Comparison of ENCODE assay signal across 19 cellular contexts in the genomic region with DNA sequence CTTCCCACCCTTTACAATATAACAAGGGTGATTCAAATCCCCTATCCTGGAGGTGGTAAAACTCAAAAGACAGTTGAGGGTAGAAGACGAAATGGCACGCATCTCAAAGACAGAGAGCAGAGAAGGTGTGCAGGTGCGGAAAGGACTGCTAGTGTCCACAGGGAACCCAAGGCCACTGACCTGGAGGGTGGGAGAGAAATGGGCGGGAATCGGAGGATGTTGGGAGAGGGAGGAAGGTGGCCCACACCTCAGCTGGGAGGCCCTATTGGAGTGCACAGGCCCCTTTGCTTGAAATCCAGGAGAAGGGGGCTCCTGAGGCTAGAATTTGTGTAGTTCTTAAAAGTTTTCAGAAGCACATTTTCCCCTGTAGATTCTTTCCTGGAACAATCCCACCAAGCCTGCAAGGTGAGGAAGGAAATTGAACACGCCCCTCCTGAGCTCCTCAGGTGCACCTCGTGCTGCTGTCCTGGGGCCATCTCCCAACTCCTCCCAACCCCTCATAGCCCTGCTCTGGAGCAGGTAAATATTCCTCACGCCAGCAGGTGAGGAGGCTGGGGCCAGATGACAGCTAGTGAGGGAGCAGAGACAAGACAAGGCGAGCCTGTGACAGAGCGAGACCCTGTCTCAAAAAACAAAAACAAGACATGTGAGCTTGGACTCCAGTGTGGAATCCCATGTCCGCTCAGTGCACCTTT.
DNase-seq lines count a peak whose midpoint lies in the region; ATAC-seq and TF ChIP-seq lines count a peak whose summit lies in the region.
"Had no signal": no experiment of that assay in that cellular context is flagged by ENCODE, and none has a peak within 500 bp of the region (broad histone marks: within the 10 kb centered on the region; RNA-seq: fewer than 3 reads in every experiment).

No MANE protein-coding gene starts in this region.

- H3K27me3 ChIP-seq in heart left ventricle (no peaks in the 10 kb centered on the region), gastroesophageal sphincter (no peaks in the 10 kb centered on the region), vagina (no peaks in the 10 kb centered on the region)
- H3K27me3 ChIP-seq: Peyer's patch had no signal

- intact Hi-C loops in heart left ventricle (cut with DNase I) (no loop called here), left ventricle myocardium superior (cut with micrococcal nuclease) (loop anchor here (10.0 kb wide), 1 partner anchor 59 kb away; no protein-coding TSS in a partner anchor), vagina (cut with DNase I) (loop anchor here (10.0 kb wide), 1 partner anchor 59 kb away; no protein-coding TSS in a partner anchor)

- H3K36me3 Mint-ChIP-seq in osteocyte (ENCODE audit: unreplicated experiment), result no peaks in the 10 kb centered on the region
- H3K36me3 Mint-ChIP-seq: CD8-positive, alpha-beta T cell had no signal

- WGBS in heart left ventricle, 4 donors, result 96 to 97% (median 97%) methylated on average over 11 of the region's 11 CpGs
- 100% methylated on average over 3 of the region's 11 CpGs for WGBS in gastroesophageal sphincter (ENCODE audit: low coverage in 1 of 2), 2 donors

- peaks cover 31% of the 10 kb centered on the region for H3K4me1 Mint-ChIP-seq in osteocyte (ENCODE audit: unreplicated experiment)

- H3K36me3 ChIP-seq in heart left ventricle, result no peaks in the 10 kb centered on the region
- no peaks in the 10 kb centered on the region for H3K36me3 ChIP-seq in gastroesophageal sphincter
- H3K36me3 ChIP-seq in vagina, result no peaks in the 10 kb centered on the region
- H3K36me3 ChIP-seq: Peyer's patch had no signal

- no peaks in the 10 kb centered on the region for H3K9me3 Mint-ChIP-seq in osteocyte (ENCODE audit: unreplicated experiment)
- H3K9me3 Mint-ChIP-seq: CD8-positive, alpha-beta T cell had no signal

- DNase-seq in heart left ventricle (no peak), left ventricle myocardium superior (no peak), osteocyte (ENCODE audit: extremely low spot score, unreplicated experiment) (peak; percentile 46), vagina (ENCODE audit: extremely low spot score in 2 of 2) (peak; percentile 82 to 83), NOMO-1 treated with DMSO at 0.1 percent for 48 hours (lab: John Stamatoyannopoulos, UW; ENCODE audit: unreplicated experiment) (no peak)
- DNase-seq: AML-193, GM23248, HCEC 1CT, KG1, NCI-H1105, NCI-H2081, NCI-H2171, NCI-H524 treated with DMSO at 0.1 percent for 48 hours, NCI-H82, Peyer's patch had no signal

- TF ChIP-seq POLR2A in heart left ventricle (IDR thresholded peaks at IDR 0.05) (no peak), gastroesophageal sphincter (IDR thresholded peaks at IDR 0.05) (no peak), vagina (IDR thresholded peaks at IDR 0.05) (no peak)

- TF ChIP-seq EP300 in gastroesophageal sphincter (IDR thresholded peaks at IDR 0.05), result no peak

- H3K4me3 ChIP-seq in heart left ventricle (no peak overlapping the region), gastroesophageal sphincter (no peak overlapping the region), vagina (no peak overlapping the region)
- H3K4me3 ChIP-seq: GM23248, Peyer's patch had no signal

- ATAC-seq in heart left ventricle (no peak), left ventricle myocardium superior (no peak), gastroesophageal sphincter (no peak), HG02970 (IDR thresholded peaks at IDR 0.05; ENCODE audit: low FRiP score, unreplicated experiment) (no peak)
- ATAC-seq: CD8-positive, alpha-beta T cell had no signal

- H3K4me1 ChIP-seq in heart left ventricle (peaks cover 20 to 80% (median 60%) of the 10 kb centered on the region in 12 donors), gastroesophageal sphincter (peaks cover 26 to 81% (median 54%) of the 10 kb centered on the region in 3 donors), vagina (peaks cover 66% of the 10 kb centered on the region)

- TF ChIP-seq CTCF in heart left ventricle (IDR thresholded peaks at IDR 0.05), result no peak
- no peak for TF ChIP-seq CTCF in gastroesophageal sphincter (IDR thresholded peaks at IDR 0.05)
- TF ChIP-seq CTCF in osteocyte (IDR thresholded peaks at IDR 0.05), result no peak
- TF ChIP-seq CTCF in vagina (IDR thresholded peaks at IDR 0.05), result no peak

- H3K27me3 Mint-ChIP-seq in osteocyte (ENCODE audit: unreplicated experiment), result no peaks in the 10 kb centered on the region

- H3K4me3 Mint-ChIP-seq in osteocyte (ENCODE audit: unreplicated experiment), result no peak overlapping the region
- H3K4me3 Mint-ChIP-seq: CD8-positive, alpha-beta T cell had no signal

- H3K9me3 ChIP-seq in heart left ventricle, result peaks cover 0 to 6% (median 0%) of the 10 kb centered on the region in 12 donors
- H3K9me3 ChIP-seq in gastroesophageal sphincter, result no peaks in the 10 kb centered on the region
- H3K9me3 ChIP-seq in vagina, result no peaks in the 10 kb centered on the region
- H3K9me3 ChIP-seq: Peyer's patch had no signal

- H3K27ac ChIP-seq in heart left ventricle (peak overlapping the region in 11 of 12 donors; percentile 80 to 95 (median 89)), gastroesophageal sphincter (peak overlapping the region in 3 of 4 donors; percentile 85 to 89 (median 87)), vagina (no peak overlapping the region)
- H3K27ac ChIP-seq: GM23248, HL-60, Peyer's patch had no signal

- H3K27ac Mint-ChIP-seq in osteocyte (ENCODE audit: unreplicated experiment), result no peak overlapping the region
- H3K27ac Mint-ChIP-seq: CD8-positive, alpha-beta T cell had no signal

Comparison
In these comparisons a context has a peak if more than half of its experiments do, and no peak if none do; other contexts are left out.
1. intact Hi-C loops: an anchor here in left ventricle myocardium superior (10.0 kb wide) and vagina (10.0 kb wide); none called in heart left ventricle.
2. DNase-seq: peak in osteocyte (single experiment) and vagina (2 of 2); none in heart left ventricle (0 of 5), left ventricle myocardium superior (single experiment) and NOMO-1 treated with DMSO at 0.1 percent for 48 hours (single experiment).